Comparison of ENCODE assay signal across 14 cellular contexts in the genomic region with DNA sequence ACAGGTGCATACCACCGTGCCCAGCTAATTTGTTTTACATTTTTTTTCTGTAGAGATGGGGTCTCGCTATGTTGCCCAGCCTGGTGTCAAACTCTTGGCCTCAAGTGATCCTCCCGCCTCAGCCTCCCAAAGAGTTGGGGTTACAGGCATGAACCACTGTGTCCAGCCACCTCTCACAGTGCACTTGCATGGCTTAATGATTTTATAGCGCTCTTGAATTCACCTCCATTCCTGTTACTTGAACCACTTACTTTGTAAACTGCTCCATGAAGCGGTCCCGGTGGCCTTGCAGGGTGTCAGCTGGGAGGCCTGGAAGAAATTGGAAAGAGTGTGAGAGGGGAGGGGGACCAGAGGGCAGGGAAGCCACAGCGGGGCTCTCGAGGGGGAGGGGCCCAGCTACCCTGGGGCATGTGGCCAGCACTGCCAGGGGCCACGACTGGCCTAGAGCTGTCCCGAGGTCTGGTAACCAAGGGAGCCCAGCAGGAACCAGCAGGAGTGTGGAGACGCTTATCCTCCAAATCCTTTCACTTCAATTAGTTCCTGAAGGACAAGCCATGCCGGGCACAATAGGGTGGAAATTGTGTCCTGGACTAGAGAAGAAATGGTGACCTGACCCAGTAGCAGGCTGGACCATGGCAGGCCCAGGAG.
DNase-seq lines count a peak whose midpoint lies in the region; TF ChIP-seq lines count a peak whose summit lies in the region.
"Had no signal": no experiment of that assay in that cellular context is flagged by ENCODE, and none has a peak within 500 bp of the region (broad histone marks: within the 10 kb centered on the region; RNA-seq: fewer than 3 reads in every experiment).

No MANE protein-coding gene starts in this region.

- peaks cover 31% of the 10 kb centered on the region for H3K4me1 Mint-ChIP-seq in CD14-positive monocyte
- H3K4me1 Mint-ChIP-seq: CD4-positive, CD25-positive, alpha-beta regulatory T cell had no signal

- H3K9ac ChIP-seq in SK-N-SH: no peak overlapping the region

- H3K27ac ChIP-seq in SK-N-SH (ENCODE audit: low read depth in 2 of 2, low read length in 1 of 2) (no peak overlapping the region), PC-9 (no peak overlapping the region)

- TF ChIP-seq CTCF in CD14-positive monocyte (IDR thresholded peaks at IDR 0.05) (no peak), SK-N-SH (IDR thresholded peaks at IDR 0.05) (no peak), PC-9 (conservative IDR thresholded peaks at IDR 0.05) (no peak)

- DNase-seq in CD14-positive monocyte (ENCODE audit: low spot score): no peak
- DNase-seq in astrocyte of the hippocampus (ENCODE audit: low read depth, low spot score): peak; percentile 17
- peak in 31 of 42 donors; percentile 2 to 71 (median 38) for DNase-seq in head of caudate nucleus
- peak; percentile 9 for DNase-seq in pons (ENCODE audit: low spot score)
- no peak for DNase-seq in NCI-H526 treated with DMSO at 0.1 percent for 48 hours (lab: John Stamatoyannopoulos, UW)
- DNase-seq in T-helper 2 cell: no peak
- DNase-seq in SK-N-SH: no peak
- DNase-seq in PC-9: no peak
- DNase-seq: CD4-positive, CD25-positive, alpha-beta regulatory T cell; DMS53; NCI-H1417; NCI-H1930; NCI-H524; NK-92 treated with Interleukin-12 subunit alpha and Interleukin-12 subunit beta, amount 100 ng/mL, for 24 hours had no signal

- H3K36me3 ChIP-seq in SK-N-SH (replicated peaks in 1 of 2; ENCODE audit: control insufficient read depth in 1 of 2, insufficient read depth in 2 of 2, low read length in 1 of 2) (no peaks in the 10 kb centered on the region), PC-9 (ENCODE audit: low read depth) (no peaks in the 10 kb centered on the region)

- H3K4me1 ChIP-seq in SK-N-SH (ENCODE audit: control insufficient read depth in 1 of 2, insufficient read depth in 2 of 2, low read depth in 1 of 2, low read length in 1 of 2): peaks cover 5 to 11% of the 10 kb centered on the region in 2 experiments; a peak in 2 of 4 replicates
- H3K4me1 ChIP-seq in PC-9 (replicated peaks; ENCODE audit: insufficient read depth): peaks cover 26% of the 10 kb centered on the region

- H3K4me2 ChIP-seq in SK-N-SH (no peak overlapping the region), PC-9 (no peak overlapping the region)

- peaks cover 36 to 64% of the 10 kb centered on the region in 2 donors for H3K36me3 Mint-ChIP-seq in CD14-positive monocyte

- no peak for TF ChIP-seq RAD21 in SK-N-SH (IDR thresholded peaks at IDR 0.05; ENCODE audit: low read length)

- no peaks in the 10 kb centered on the region for H3K9me3 Mint-ChIP-seq in CD14-positive monocyte

- BruUV-seq in PC-9 (replicated peaks; lab: Mats Ljungman, UMichigan): no TSS peak

- H3F3A ChIP-seq in SK-N-SH (replicated peaks; ENCODE audit: insufficient read depth) (peaks cover 17% of the 10 kb centered on the region), PC-9 (ENCODE audit: insufficient read depth, low read depth) (peaks cover 32% of the 10 kb centered on the region)

- H3K4me3 Mint-ChIP-seq in CD14-positive monocyte: no peak overlapping the region
- H3K4me3 Mint-ChIP-seq: CD4-positive, CD25-positive, alpha-beta regulatory T cell had no signal

- POLR2A ChIA-PET in SK-N-SH (lab: Yijun Ruan, JAX): no interaction called here
- POLR2A ChIA-PET in PC-9 (lab: Charles Lee; ENCODE audit: unreplicated experiment): no interaction called here

- TF ChIP-seq EP300 in SK-N-SH (IDR thresholded peaks at IDR 0.05; ENCODE audit: borderline replicate concordance in 1 of 2, low read depth in 1 of 2, low read length in 1 of 2): no peak

- H3K27me3 Mint-ChIP-seq in CD14-positive monocyte (ENCODE audit: low read depth in 3 of 3): peaks cover 0 to 1% (median 0%) of the 10 kb centered on the region in 3 donors
- H3K27me3 Mint-ChIP-seq: CD4-positive, CD25-positive, alpha-beta regulatory T cell had no signal

- H3K9me2 ChIP-seq in SK-N-SH (no peaks in the 10 kb centered on the region), PC-9 (ENCODE audit: insufficient read depth) (no peaks in the 10 kb centered on the region)

- H3K27me3 ChIP-seq in SK-N-SH (ENCODE audit: insufficient read depth) (no peaks in the 10 kb centered on the region), PC-9 (ENCODE audit: insufficient read depth, low read depth) (no peaks in the 10 kb centered on the region)

- 94% methylated on average over 11 of the region's 12 CpGs for WGBS in SK-N-SH (ENCODE audit: low lambda C conversion rate)

- no peaks in the 10 kb centered on the region for H3K79me2 ChIP-seq in SK-N-SH (ENCODE audit: insufficient read depth)
- H3K79me2 ChIP-seq in PC-9 (ENCODE audit: low read depth): no peaks in the 10 kb centered on the region

- H3K4me3 ChIP-seq in SK-N-SH (ENCODE audit: low read depth in 2 of 2, low read length in 1 of 2): no peak overlapping the region
- no peak overlapping the region for H3K4me3 ChIP-seq in PC-9

- H4K20me1 ChIP-seq in SK-N-SH (ENCODE audit: insufficient read depth) (peaks cover 49% of the 10 kb centered on the region), PC-9 (ENCODE audit: insufficient read depth) (no peaks in the 10 kb centered on the region)

- no peak overlapping the region for H2AFZ ChIP-seq in SK-N-SH (ENCODE audit: low read depth)
- H2AFZ ChIP-seq in PC-9: no peak overlapping the region

- CTCF ChIA-PET in SK-N-SH (lab: Yijun Ruan, JAX): interaction anchor here (1.5 kb wide), 1 partner anchor 15 kb away, joined by 3 read pairs; no protein-coding TSS in a partner anchor
- CTCF ChIA-PET in PC-9 (lab: Charles Lee): interaction anchor here (0.6 kb wide), 1 partner anchor 748 kb away, joined by 4 read pairs; no protein-coding TSS in a partner anchor

- intact Hi-C loops in CD14-positive monocyte (cut with micrococcal nuclease): no loop called here
- intact Hi-C loops in head of caudate nucleus (cut with DNase I): no loop called here
- intact Hi-C loops in PC-9 (cut with micrococcal nuclease; ENCODE audit: unreplicated experiment): loop anchor here (5.0 kb wide), 1 partner anchor 41 kb away; no protein-coding TSS in a partner anchor

- no peaks in the 10 kb centered on the region for H3K9me3 ChIP-seq in SK-N-SH
- no peaks in the 10 kb centered on the region for H3K9me3 ChIP-seq in PC-9 (ENCODE audit: insufficient read depth, low read depth)

- H3K27ac Mint-ChIP-seq in CD14-positive monocyte: peak overlapping the region; percentile 92 to 97 (median 97)

TF ChIP-seq in SK-N-SH, 30 proteins besides CTCF, POLR2A, EP300 and RAD21:
- no peak for TF ChIP-seq GATA2 (CRISPR knock-in tag; IDR thresholded peaks at IDR 0.05)
- TF ChIP-seq, protein P1, sequence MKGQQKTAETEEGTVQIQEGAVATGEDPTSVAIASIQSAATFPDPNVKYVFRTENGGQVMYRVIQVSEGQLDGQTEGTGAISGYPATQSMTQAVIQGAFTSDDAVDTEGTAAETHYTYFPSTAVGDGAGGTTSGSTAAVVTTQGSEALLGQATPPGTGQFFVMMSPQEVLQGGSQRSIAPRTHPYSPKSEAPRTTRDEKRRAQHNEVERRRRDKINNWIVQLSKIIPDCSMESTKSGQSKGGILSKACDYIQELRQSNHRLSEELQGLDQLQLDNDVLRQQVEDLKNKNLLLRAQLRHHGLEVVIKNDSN (IDR thresholded peaks at IDR 0.05; ENCODE audit: borderline replicate concordance, low read depth): no peak
- no peak for TF ChIP-seq MXI1 (IDR thresholded peaks at IDR 0.05; ENCODE audit: low read depth, low read length)
- TF ChIP-seq, protein P2, sequence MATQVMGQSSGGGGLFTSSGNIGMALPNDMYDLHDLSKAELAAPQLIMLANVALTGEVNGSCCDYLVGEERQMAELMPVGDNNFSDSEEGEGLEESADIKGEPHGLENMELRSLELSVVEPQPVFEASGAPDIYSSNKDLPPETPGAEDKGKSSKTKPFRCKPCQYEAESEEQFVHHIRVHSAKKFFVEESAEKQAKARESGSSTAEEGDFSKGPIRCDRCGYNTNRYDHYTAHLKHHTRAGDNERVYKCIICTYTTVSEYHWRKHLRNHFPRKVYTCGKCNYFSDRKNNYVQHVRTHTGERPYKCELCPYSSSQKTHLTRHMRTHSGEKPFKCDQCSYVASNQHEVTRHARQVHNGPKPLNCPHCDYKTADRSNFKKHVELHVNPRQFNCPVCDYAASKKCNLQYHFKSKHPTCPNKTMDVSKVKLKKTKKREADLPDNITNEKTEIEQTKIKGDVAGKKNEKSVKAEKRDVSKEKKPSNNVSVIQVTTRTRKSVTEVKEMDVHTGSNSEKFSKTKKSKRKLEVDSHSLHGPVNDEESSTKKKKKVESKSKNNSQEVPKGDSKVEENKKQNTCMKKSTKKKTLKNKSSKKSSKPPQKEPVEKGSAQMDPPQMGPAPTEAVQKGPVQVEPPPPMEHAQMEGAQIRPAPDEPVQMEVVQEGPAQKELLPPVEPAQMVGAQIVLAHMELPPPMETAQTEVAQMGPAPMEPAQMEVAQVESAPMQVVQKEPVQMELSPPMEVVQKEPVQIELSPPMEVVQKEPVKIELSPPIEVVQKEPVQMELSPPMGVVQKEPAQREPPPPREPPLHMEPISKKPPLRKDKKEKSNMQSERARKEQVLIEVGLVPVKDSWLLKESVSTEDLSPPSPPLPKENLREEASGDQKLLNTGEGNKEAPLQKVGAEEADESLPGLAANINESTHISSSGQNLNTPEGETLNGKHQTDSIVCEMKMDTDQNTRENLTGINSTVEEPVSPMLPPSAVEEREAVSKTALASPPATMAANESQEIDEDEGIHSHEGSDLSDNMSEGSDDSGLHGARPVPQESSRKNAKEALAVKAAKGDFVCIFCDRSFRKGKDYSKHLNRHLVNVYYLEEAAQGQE (IDR thresholded peaks at IDR 0.05; ENCODE audit: low read depth, low read length): no peak
- no peak for TF ChIP-seq TAF1 (IDR thresholded peaks at IDR 0.05; ENCODE audit: borderline replicate concordance, low read depth, low read length)
- no peak for TF ChIP-seq SMC3 (IDR thresholded peaks at IDR 0.05; ENCODE audit: low read depth, low read length)
- no peak for TF ChIP-seq ELF1 (IDR thresholded peaks at IDR 0.05)
- TF ChIP-seq SIN3A (IDR thresholded peaks at IDR 0.05; ENCODE audit: borderline replicate concordance, low read depth, low read length): no peak
- TF ChIP-seq, protein P3, sequence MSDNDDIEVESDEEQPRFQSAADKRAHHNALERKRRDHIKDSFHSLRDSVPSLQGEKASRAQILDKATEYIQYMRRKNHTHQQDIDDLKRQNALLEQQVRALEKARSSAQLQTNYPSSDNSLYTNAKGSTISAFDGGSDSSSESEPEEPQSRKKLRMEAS (IDR thresholded peaks at IDR 0.05; ENCODE audit: low read depth): no peak

Comparison
In these comparisons a context has a peak if more than half of its experiments do, and no peak if none do; other contexts are left out.
1. DNase-seq: peak in astrocyte of the hippocampus (single experiment), head of caudate nucleus (31 of 42) and pons (single experiment); none in CD14-positive monocyte (single experiment), NCI-H526 treated with DMSO at 0.1 percent for 48 hours (single experiment), T-helper 2 cell (0 of 5), SK-N-SH (single experiment) and PC-9 (0 of 2).